28 cellular contexts compared by ENCODE assay signal in the genomic region with DNA sequence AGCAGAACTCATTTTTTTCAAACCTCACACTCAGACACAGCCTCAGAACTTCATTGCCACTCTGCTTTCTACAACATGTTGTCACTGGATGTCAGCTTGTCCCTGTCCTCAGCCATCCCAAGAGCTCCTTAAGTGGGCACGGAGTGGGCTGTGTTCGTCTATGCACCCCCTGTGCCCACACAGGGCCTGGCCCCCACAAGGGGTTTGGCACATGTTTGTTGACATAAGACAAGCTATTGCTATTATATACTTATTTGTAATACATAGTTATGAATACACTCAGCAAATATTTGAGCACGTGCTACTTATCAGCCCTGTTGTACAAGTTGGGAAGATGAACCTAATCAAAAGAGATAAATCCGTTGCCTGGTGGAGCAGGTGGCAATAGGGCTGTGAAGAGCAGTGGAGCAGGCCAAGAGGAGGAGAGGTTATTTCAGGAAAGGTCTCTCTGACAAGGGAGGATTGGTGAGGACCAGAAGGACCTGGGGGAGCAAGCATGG. TPM values are rescaled to one million over a fixed set of nuclear protein-coding genes. Genes with fewer than 3 reads are reported as not detected.
DNase-seq lines count a peak whose midpoint lies in the region; ATAC-seq lines count a peak whose summit lies in the region.
"Had no signal": no experiment of that assay in that cellular context is flagged by ENCODE, and none has a peak within 500 bp of the region (broad histone marks: within the 10 kb centered on the region; RNA-seq: fewer than 3 reads in every experiment).

No MANE protein-coding gene starts in this region.

- WGBS in mesenchymal stem cell, result 71% methylated on average over 3 of the region's 4 CpGs

- no peaks in the 10 kb centered on the region for H3K9me3 ChIP-seq in mesenchymal stem cell (ENCODE audit: control insufficient read depth, low read length)
- H3K9me3 ChIP-seq: ascending aorta, MG63, tibial artery had no signal

- H3K9ac ChIP-seq in mesenchymal stem cell (ENCODE audit: low read length), result no peak overlapping the region
- H3K9ac ChIP-seq: neural progenitor cell had no signal

- no peak overlapping the region for H3K14ac ChIP-seq in mesenchymal stem cell (ENCODE audit: low read length in 2 of 2)

- H3K27ac ChIP-seq in ACC112 (ENCODE audit: low read depth, low read length) (0 out of 2 replicates have a peak overlapping the region, but pooled peaks have one; percentile 12), mesenchymal stem cell (ENCODE audit: low read length, poor library complexity, severe bottlenecking) (no peak overlapping the region)
- H3K27ac ChIP-seq: ascending aorta, coronary artery, neural progenitor cell, SK-N-MC, tibial artery had no signal

- peaks cover 70% of the 10 kb centered on the region for H3K4me1 ChIP-seq in ACC112 (ENCODE audit: control insufficient read depth, insufficient read depth, low read length, unreplicated experiment)
- H3K4me1 ChIP-seq in mesenchymal stem cell (ENCODE audit: control insufficient read depth, insufficient read depth, low read depth, low read length), result peaks cover 25% of the 10 kb centered on the region
- H3K4me1 ChIP-seq: ascending aorta, neural progenitor cell, tibial artery had no signal

- no peak overlapping the region for H2BK5ac ChIP-seq in mesenchymal stem cell (ENCODE audit: low read depth, low read length, poor library complexity, severe bottlenecking)

- H3K27me3 ChIP-seq in ACC112 (ENCODE audit: insufficient read depth, low read length) (no peaks in the 10 kb centered on the region), mesenchymal stem cell (ENCODE audit: control insufficient read depth in 1 of 2, insufficient read depth in 1 of 2, low read length in 2 of 2) (no peaks in the 10 kb centered on the region)
- H3K27me3 ChIP-seq: ascending aorta, MG63, neural progenitor cell had no signal

- ATAC-seq in HG03280 (IDR thresholded peaks at IDR 0.05; ENCODE audit: unreplicated experiment), result no peak
- ATAC-seq: activated T-cell treated with anti-CD3 and anti-CD28 coated beads, Interleukin-2, amount 50 U/mL, for 4 hours; right cardiac atrium had no signal

- H3K23ac ChIP-seq in mesenchymal stem cell (ENCODE audit: low read length in 2 of 2), result no peak overlapping the region

- intact Hi-C loops in posterior cingulate gyrus (cut with DNase I), result no loop called here

- no peak overlapping the region for H3K4me2 ChIP-seq in mesenchymal stem cell (ENCODE audit: low read length, poor library complexity, severe bottlenecking)
- H3K4me2 ChIP-seq: neural progenitor cell had no signal

- peak overlapping the region; percentile 98 for H2BK12ac ChIP-seq in mesenchymal stem cell (ENCODE audit: low read length in 2 of 2)

- peak overlapping the region; percentile 24 to 56 for H3K4ac ChIP-seq in mesenchymal stem cell (ENCODE audit: low read depth in 1 of 2, low read length in 2 of 2)

- H4K91ac ChIP-seq in mesenchymal stem cell (ENCODE audit: low read length), result peak overlapping the region; percentile 96

- peak overlapping the region; percentile 86 to 97 for H3K18ac ChIP-seq in mesenchymal stem cell (ENCODE audit: low read depth in 1 of 2, low read length in 2 of 2)

- H3K36me3 ChIP-seq in ACC112 (ENCODE audit: insufficient read depth, low read length) (no peaks in the 10 kb centered on the region), mesenchymal stem cell (ENCODE audit: control insufficient read depth in 1 of 2, insufficient read depth in 2 of 2, low read depth in 1 of 2, low read length in 2 of 2) (peaks cover 7 to 17% of the 10 kb centered on the region in 2 experiments)
- H3K36me3 ChIP-seq: ascending aorta, neural progenitor cell, tibial artery had no signal

- H3K79me1 ChIP-seq in mesenchymal stem cell (replicated peaks; ENCODE audit: low read length, poor library complexity, severe bottlenecking), result peaks cover 8% of the 10 kb centered on the region

- peak overlapping the region; percentile 14 for H4K8ac ChIP-seq in mesenchymal stem cell (ENCODE audit: low read length)

- H2BK15ac ChIP-seq in mesenchymal stem cell (ENCODE audit: low read depth, poor library complexity, severe bottlenecking), result no peak overlapping the region

- DNase-seq in COLO668 (lab: John Stamatoyannopoulos, UW; ENCODE audit: unreplicated experiment) (peak; percentile 43), NCI-H146 treated with DMSO at 0.1 percent for 48 hours (lab: John Stamatoyannopoulos, UW; ENCODE audit: unreplicated experiment) (peak; percentile 17), mesenchymal stem cell (no peak), posterior cingulate gyrus (no peak)
- DNase-seq in activated CD8-positive, alpha-beta memory T cell treated with anti-CD3 and anti-CD28 coated beads, Interleukin-2, amount 50 U/mL, for 48 hours, result no peak
- DNase-seq: activated CD4-positive, alpha-beta T cell treated with anti-CD3 and anti-CD28 coated beads, Interleukin-2, amount 50 U/mL, for 1 hour; activated CD4-positive, CD25-positive, alpha-beta regulatory T cell; activated gamma-delta T cell treated with Interleukin-2 at 50 U/mL for 16 hours; activated T-cell treated with anti-CD3 and anti-CD28 coated beads, Interleukin-2, amount 50 U/mL, for 4 hours; Calu3; DND-41; effector memory CD4-positive, alpha-beta T cell; KBM-7; mammary epithelial cell; MG63; NCI-H2081 treated with DMSO at 0.1 percent for 48 hours; NCI-H345; right cardiac atrium; stimulated activated CD8-positive, alpha-beta memory T cell treated with anti-CD3 and anti-CD28 coated beads, Interleukin-4, amount 100 ng/mL, for 48 hours; T-helper 1 cell; tibial artery had no signal

- H2AFZ ChIP-seq in ACC112 (ENCODE audit: low read length, unreplicated experiment) (no peak overlapping the region), mesenchymal stem cell (ENCODE audit: low read depth, low read length) (no peak overlapping the region)
- H2AFZ ChIP-seq: neural progenitor cell had no signal

- peak overlapping the region; percentile 98 for H2AK5ac ChIP-seq in mesenchymal stem cell (ENCODE audit: low read length, severe bottlenecking)

- no peak overlapping the region for H3K4me3 ChIP-seq in ACC112 (ENCODE audit: low read depth, low read length)
- no peak overlapping the region for H3K4me3 ChIP-seq in mesenchymal stem cell (ENCODE audit: insufficient read depth in 1 of 2, low read depth in 1 of 2, low read length in 2 of 2)
- H3K4me3 ChIP-seq: ascending aorta, coronary artery, MG63, neural progenitor cell, SK-N-MC, tibial artery had no signal

- H2BK120ac ChIP-seq in mesenchymal stem cell (ENCODE audit: low read depth, low read length), result peak overlapping the region; percentile 88

- H3K79me2 ChIP-seq in ACC112 (ENCODE audit: control insufficient read depth, insufficient read depth, low read length, unreplicated experiment), result no peaks in the 10 kb centered on the region

RNA-seq across cellular contexts. Expression of a gene that starts 4.3 kb away (rescaled TPM):
- polyA plus RNA-seq in mesenchymal stem cell (2013, experiment 1 of 2), result 18.7 TPM
- polyA plus RNA-seq in mesenchymal stem cell (2013, experiment 2 of 2), result 18.7 TPM
- polyA plus RNA-seq: CD14-positive monocyte had no signal

RNA-seq across cellular contexts. Expression of a gene that starts 47.1 kb away (rescaled TPM):
- polyA plus RNA-seq in mesenchymal stem cell (2013, experiment 1 of 2), result 16.1 TPM
- polyA plus RNA-seq in mesenchymal stem cell (2013, experiment 2 of 2), result 16.1 TPM
- polyA plus RNA-seq: CD14-positive monocyte had no signal

Comparison
In these comparisons a context has a peak if more than half of its experiments do, and no peak if none do; other contexts are left out.
1. DNase-seq: peak in COLO668 (single experiment) and NCI-H146 treated with DMSO at 0.1 percent for 48 hours (single experiment); none in mesenchymal stem cell (single experiment), activated CD8-positive, alpha-beta memory T cell treated with anti-CD3 and anti-CD28 coated beads, Interleukin-2, amount 50 U/mL, for 48 hours (single experiment) and posterior cingulate gyrus (0 of 10).